In genomic region chr17:16285646-16286008, GRCh38 we compare ENCODE assay signal across 9 cellular contexts.
DNase-seq lines count a peak whose midpoint lies in the region; ATAC-seq and TF ChIP-seq lines count a peak whose summit lies in the region.
"Had no signal": no experiment of that assay in that cellular context is flagged by ENCODE, and none has a peak within 500 bp of the region (broad histone marks: within the 10 kb centered on the region; RNA-seq: fewer than 3 reads in every experiment).

No MANE protein-coding gene starts in this region.

- DNase-seq in AG04449 (ENCODE audit: low read depth, low spot score) = no peak
- DNase-seq in IMR-90 = no peak
- DNase-seq in central memory CD8-positive, alpha-beta T cell (ENCODE audit: low spot score in 2 of 2) = no peak
- no peak for DNase-seq in natural killer cell
- no peak for DNase-seq in amygdala (lab: John Stamatoyannopoulos, UW)
- no peak for DNase-seq in H7

- peaks cover 24% of the 10 kb centered on the region for H3K4me1 ChIP-seq in IMR-90 (ENCODE audit: control insufficient read depth, insufficient read depth, low read length)

- POLR2A ChIA-PET in AG04449 (lab: Yijun Ruan, JAX) (interaction anchor here (0.6 to 1.7 kb wide), 5 partner anchors 15 to 153 kb away, joined by 3 to 6 read pairs (median 4); partner anchors contain the start of gene NCOR1), IMR-90 (lab: Charles Lee; ENCODE audit: unreplicated experiment) (no interaction called here)

- in situ Hi-C loops in IMR-90 (cut with MboI; ENCODE audit: low sequenced_read_pairs) = no loop called here

- intact Hi-C loops in IMR-90 (cut with micrococcal nuclease) = loop anchor here (1.0 to 5.0 kb wide), 3 partner anchors 37 to 70 kb away; partner anchors contain the start of genes CENPV and NCOR1
- intact Hi-C loops in natural killer cell (cut with micrococcal nuclease) = loop anchor here (1.0 to 5.0 kb wide), 3 partner anchors 17 to 70 kb away; partner anchors contain the start of genes CENPV and NCOR1

- peaks cover 18% of the 10 kb centered on the region for H3K9me1 ChIP-seq in IMR-90 (ENCODE audit: insufficient read depth, low read length)

- peak overlapping the region; percentile 86 for H3K18ac ChIP-seq in IMR-90 (ENCODE audit: low read depth, low read length)

- peaks cover 49% of the 10 kb centered on the region for H3K4me1 Mint-ChIP-seq in central memory CD8-positive, alpha-beta T cell
- H3K4me1 Mint-ChIP-seq in natural killer cell = peaks cover 45 to 46% of the 10 kb centered on the region in 2 donors

- H3K9ac ChIP-seq in IMR-90 (ENCODE audit: low read depth, low read length) = peak overlapping the region; percentile 76
- H3K9ac ChIP-seq: KMS-11 had no signal

- H3K27me3 ChIP-seq in IMR-90 (ENCODE audit: control insufficient read depth, insufficient read depth, low read length) = no peaks in the 10 kb centered on the region
- H3K27me3 ChIP-seq in H7 (ENCODE audit: control insufficient read depth, insufficient read depth, low read length) = peaks cover 6% of the 10 kb centered on the region; the same call in 1 of the 2 replicates

- H3K56ac ChIP-seq in IMR-90 (ENCODE audit: extremely low read depth, insufficient read depth, low read length) = peak overlapping the region; percentile 96

- H2AK5ac ChIP-seq in IMR-90 (ENCODE audit: low read depth, low read length) = peak overlapping the region; percentile 96

- no peak for TF ChIP-seq POLR2A in IMR-90 (IDR thresholded peaks at IDR 0.05; ENCODE audit: low read depth, low read length)

- H3K4me2 ChIP-seq in IMR-90 (ENCODE audit: low read depth, low read length) = peak overlapping the region; percentile 79
- H3K4me2 ChIP-seq: KMS-11 had no signal

- no TSS peak for BruUV-seq in IMR-90 (replicated peaks; lab: Mats Ljungman, UMichigan)

- peak overlapping the region; percentile 56 for H3K4me3 Mint-ChIP-seq in central memory CD8-positive, alpha-beta T cell
- peak overlapping the region; percentile 83 for H3K4me3 Mint-ChIP-seq in natural killer cell

- peak overlapping the region; percentile 99 for H3K27ac Mint-ChIP-seq in central memory CD8-positive, alpha-beta T cell (ENCODE audit: low read depth)
- peak overlapping the region; percentile 98 to 100 for H3K27ac Mint-ChIP-seq in natural killer cell

- H4K5ac ChIP-seq in IMR-90 (ENCODE audit: low read depth, low read length) = peak overlapping the region; percentile 89

- H2AFZ ChIP-seq in IMR-90 (replicated peaks; ENCODE audit: low read length, poor library complexity) = peak overlapping the region; percentile 82

- TF ChIP-seq CTCF in AG04449 (IDR thresholded peaks at IDR 0.05; ENCODE audit: insufficient read depth, low read length, missing control alignments) = peak; percentile 42
- TF ChIP-seq CTCF in IMR-90 (conservative IDR thresholded peaks at IDR 0.05; ENCODE audit: low read depth, low read length) = peak; percentile 45
- peak; percentile 38 for TF ChIP-seq CTCF in natural killer cell (IDR thresholded peaks at IDR 0.05)

- H3K4ac ChIP-seq in IMR-90 (ENCODE audit: low read depth, low read length) = peak overlapping the region; percentile 89

- no peaks in the 10 kb centered on the region for H3K27me3 Mint-ChIP-seq in central memory CD8-positive, alpha-beta T cell
- no peaks in the 10 kb centered on the region for H3K27me3 Mint-ChIP-seq in natural killer cell (ENCODE audit: low read depth in 2 of 2)

- H3K14ac ChIP-seq in IMR-90 (replicated peaks; ENCODE audit: low read depth, low read length) = peak overlapping the region; percentile 93

- peaks cover 3 to 26% of the 10 kb centered on the region in 2 experiments; a peak in 2 of 4 replicates for H3K79me1 ChIP-seq in IMR-90 (ENCODE audit: low read depth in 1 of 2, low read length in 2 of 2)

- no peaks in the 10 kb centered on the region for H3K9me3 ChIP-seq in IMR-90 (ENCODE audit: control insufficient read depth, insufficient read depth, low read length)

- peak overlapping the region; percentile 20; the same call in 1 of the 2 replicates for H3K4me3 ChIP-seq in AG04449 (ENCODE audit: low read depth, low read length)
- no peak overlapping the region for H3K4me3 ChIP-seq in IMR-90 (ENCODE audit: insufficient read depth, low read depth, low read length)
- no peak overlapping the region for H3K4me3 ChIP-seq in H7 (ENCODE audit: insufficient read depth, low read depth, low read length)

- peaks cover 7% of the 10 kb centered on the region for H3K36me3 Mint-ChIP-seq in central memory CD8-positive, alpha-beta T cell (ENCODE audit: insufficient read depth)
- H3K36me3 Mint-ChIP-seq in natural killer cell = no peaks in the 10 kb centered on the region

- H3K23ac ChIP-seq in IMR-90 (ENCODE audit: low read depth, low read length) = peak overlapping the region; percentile 87

- no CpG with 5 or more reads among the region's 6 CpGs for WGBS in IMR-90 (ENCODE audit: extremely low coverage in 2 of 2, insufficient read length in 1 of 2), 2 experiments

- TF ChIP-seq RAD21 in IMR-90 (IDR thresholded peaks at IDR 0.05; ENCODE audit: low read length) = no peak

- ATAC-seq in IMR-90 (ENCODE audit: low read depth) (no peak), natural killer cell (no peak), HG03135 (IDR thresholded peaks at IDR 0.05; ENCODE audit: unreplicated experiment) (no peak)
- ATAC-seq in central memory CD8-positive, alpha-beta T cell (replicated peaks; ENCODE audit: extremely low read depth, poor library complexity, severe bottlenecking) = no peak
- no peak for ATAC-seq in activated CD4-positive, CD25-positive, alpha-beta regulatory T cell treated with anti-CD3 and anti-CD28 coated beads, Interleukin-2, amount 50 U/mL, for 24 hours

- peak overlapping the region; percentile 98 for H3K27ac ChIP-seq in IMR-90 (ENCODE audit: insufficient read depth, low read length)
- H3K27ac ChIP-seq: KMS-11 had no signal

- H2AK9ac ChIP-seq in IMR-90 (replicated peaks; ENCODE audit: low read depth, low read length, poor library complexity) = peak overlapping the region; percentile 80

- peak overlapping the region; percentile 95 for H4K91ac ChIP-seq in IMR-90 (ENCODE audit: insufficient read depth, low read depth, low read length)

- peak overlapping the region; percentile 68 for H2BK15ac ChIP-seq in IMR-90 (ENCODE audit: low read depth, low read length)

- H3K9me3 Mint-ChIP-seq in central memory CD8-positive, alpha-beta T cell = no peaks in the 10 kb centered on the region
- H3K9me3 Mint-ChIP-seq in natural killer cell = no peaks in the 10 kb centered on the region

- H3K36me3 ChIP-seq in IMR-90 (ENCODE audit: control insufficient read depth, insufficient read depth, low read length) (no peaks in the 10 kb centered on the region), H7 (replicated peaks; ENCODE audit: control insufficient read depth, insufficient read depth, low read length) (no peaks in the 10 kb centered on the region)

- H2BK5ac ChIP-seq in IMR-90 (ENCODE audit: low read depth, low read length, poor library complexity, severe bottlenecking) = peak overlapping the region; percentile 93

- peak overlapping the region; percentile 84 to 88 for H4K8ac ChIP-seq in IMR-90 (ENCODE audit: low read depth in 2 of 2, low read length in 2 of 2)

- CTCF ChIA-PET in AG04449 (lab: Yijun Ruan, JAX) (interaction anchor here (0.6 to 4.3 kb wide), 10 partner anchors 10 to 153 kb away, joined by 3 to 16 read pairs (median 4); partner anchors contain the start of gene CENPV), IMR-90 (lab: Yijun Ruan, JAX) (interaction anchor here (0.8 to 1.6 kb wide), 4 partner anchors 23 to 166 kb away, joined by 3 to 7 read pairs (median 6); no protein-coding TSS in a partner anchor)

- peak overlapping the region; percentile 97 for H2BK20ac ChIP-seq in IMR-90 (ENCODE audit: low read depth, low read length)

- dilution Hi-C loops in IMR-90 (cut with HindIII; ENCODE audit: low sequenced_read_pairs, unreplicated experiment) = no loop called here

- H2BK120ac ChIP-seq in IMR-90 (ENCODE audit: low read depth, low read length) = peak overlapping the region; percentile 98

- H4K20me1 ChIP-seq in IMR-90 (ENCODE audit: insufficient read depth, low read length) = peaks cover 6% of the 10 kb centered on the region; the same call in 1 of the 2 replicates

TF ChIP-seq in IMR-90, 13 proteins besides CTCF, POLR2A, EP300 and RAD21:
- TF ChIP-seq SMC3 (IDR thresholded peaks at IDR 0.05; ENCODE audit: low read depth, low read length) (0 out of 2 replicates have a peak, but pooled peaks have one; percentile 27), MAZ (IDR thresholded peaks at IDR 0.05; ENCODE audit: borderline replicate concordance, low read depth, low read length) (no peak)
